33 cellular contexts compared by ENCODE assay signal in genomic region chr13:85653681-85654080, GRCh38.
"Had no signal": no experiment of that assay in that cellular context is flagged by ENCODE, and none has a peak within 500 bp of the region (broad histone marks: within the 10 kb centered on the region; RNA-seq: fewer than 3 reads in every experiment).

No MANE protein-coding gene starts in this region.

- H3K4me1 ChIP-seq: ascending aorta, SJCRH30 had no signal

- DNase-seq: activated B cell treated with CpG ODN at 0.5 μM for 24 hours; activated CD4-positive, alpha-beta memory T cell treated with anti-CD3 and anti-CD28 coated beads for 36 hours; activated CD4-positive, alpha-beta T cell treated with anti-CD3 and anti-CD28 coated beads for 4 hours; activated CD4-positive, alpha-beta T cell treated with anti-CD3 and anti-CD28 coated beads, Interleukin-2, amount 50 U/mL, for 1 hour; activated CD4-positive, CD25-positive, alpha-beta regulatory T cell treated with anti-CD3 and anti-CD28 coated beads, Interleukin-2, amount 50 U/mL, for 72 hours; activated CD8-positive, alpha-beta memory T cell treated with anti-CD3 and anti-CD28 coated beads for 24 hours; activated CD8-positive, alpha-beta memory T cell treated with anti-CD3 and anti-CD28 coated beads, Interleukin-2, amount 10 ng/mL, durations not matched to agents 7 days and 5 days; activated CD8-positive, alpha-beta memory T cell treated with anti-CD3 and anti-CD28 coated beads, Interleukin-2, amount 50 U/mL, for 48 hours; activated effector memory CD4-positive, alpha-beta T cell treated with Interleukin-2 at 50 U/mL for 16 hours; activated naive CD4-positive, alpha-beta T cell treated with anti-CD3 and anti-CD28 coated beads, Interleukin-2, amount 10 ng/mL, durations not matched to agents 7 days and 5 days; activated naive CD8-positive, alpha-beta T cell treated with anti-CD3 and anti-CD28 coated beads, Interleukin-2, amount 10 ng/mL, durations not matched to agents 7 days and 5 days; activated T-cell treated with anti-CD3 and anti-CD28 coated beads, Interleukin-2, amount 50 U/mL, for 48 hours; amygdala; MM.1S; MV-4-11; NCI-H1092; NCI-H1436 treated with DMSO at 0.1 percent for 48 hours; NCI-H1694 treated with DMSO at 0.1 percent for 48 hours; NCI-H2029; NCI-H2107; NCI-H226; NCI-H524 treated with DMSO at 0.1 percent for 48 hours; SHP77; SJCRH30; SW 1271; T-helper 1 cell; T-helper 2 cell; T-helper 9 cell had no signal

- H3K4me3 ChIP-seq: ascending aorta, cardiac muscle cell, coronary artery, SJCRH30 had no signal

- ATAC-seq: activated CD8-positive, alpha-beta memory T cell treated with anti-CD3 and anti-CD28 coated beads, Interleukin-2, amount 10 ng/mL, durations not matched to agents 7 days and 5 days; Panc1 had no signal

- H3K36me3 ChIP-seq: ascending aorta, cardiac muscle cell, SJCRH30 had no signal

- H3K9me3 ChIP-seq: ascending aorta, SJCRH30 had no signal

- H3K27me3 ChIP-seq: ascending aorta, cardiac muscle cell, SJCRH30 had no signal

- H3K27ac ChIP-seq: ascending aorta, cardiac muscle cell, coronary artery, SJCRH30, VCaP had no signal
